In genomic region chr20:62754122-62754990, GRCh38 we compare ENCODE assay signal across 1 cellular context.
TF ChIP-seq lines count a peak whose summit lies in the region.

No MANE protein-coding gene starts in this region.

TF ChIP-seq in IMR-90, 13 proteins besides CTCF, POLR2A, EP300 and RAD21:
- no peak for TF ChIP-seq CEBPB (IDR thresholded peaks at IDR 0.05; ENCODE audit: low read depth, low read length)
- no peak for TF ChIP-seq BHLHE40 (IDR thresholded peaks at IDR 0.05; ENCODE audit: low read depth, low read length)
- TF ChIP-seq ELK1 (IDR thresholded peaks at IDR 0.05; ENCODE audit: borderline replicate concordance, low read depth, low read length): no peak
- no peak for TF ChIP-seq MXI1 (IDR thresholded peaks at IDR 0.05; ENCODE audit: borderline replicate concordance, low read depth, low read length)
- no peak for TF ChIP-seq MAZ (IDR thresholded peaks at IDR 0.05; ENCODE audit: borderline replicate concordance, low read depth, low read length)
